Comparison of ENCODE assay signal across 25 cellular contexts in the genomic region with DNA sequence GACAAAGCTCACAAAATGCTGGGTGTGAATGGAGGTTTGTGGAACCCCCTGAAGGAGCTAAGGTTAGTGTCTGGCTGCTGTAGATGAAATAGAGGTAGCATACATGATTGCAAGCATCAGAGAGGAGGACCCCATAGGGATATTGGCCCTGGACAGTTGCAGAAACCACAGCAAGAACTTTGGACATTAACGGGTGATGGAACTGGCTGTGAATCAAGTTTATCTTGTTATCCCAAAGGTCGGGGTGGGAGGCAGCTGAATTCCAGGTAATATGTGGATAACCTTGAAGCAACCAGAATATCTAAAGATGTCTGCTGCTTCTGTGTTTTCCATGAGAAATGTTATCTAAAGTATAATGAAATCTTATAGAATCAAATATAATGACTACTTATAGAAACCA.
"Had no signal": no experiment of that assay in that cellular context is flagged by ENCODE, and none has a peak within 500 bp of the region (broad histone marks: within the 10 kb centered on the region; RNA-seq: fewer than 3 reads in every experiment).

No MANE protein-coding gene starts in this region.

- DNase-seq: colonic mucosa; dermis blood vessel endothelial cell; dorsolateral prefrontal cortex; effector CD4-positive, alpha-beta T cell; effector CD8-positive, alpha-beta T cell; effector memory CD4-positive, alpha-beta T cell; effector memory CD8-positive, alpha-beta T cell; endodermal cell; erythroblast; esophagus squamous epithelium; foreskin fibroblast; foreskin keratinocyte; foreskin melanocyte; gastrocnemius medialis; glutamatergic neuron; heart left ventricle had no signal

- ATAC-seq: effector memory CD8-positive, alpha-beta T cell; esophagus mucosa; foreskin keratinocyte; gastrocnemius medialis; gastroesophageal sphincter; heart left ventricle had no signal

- H3K27me3 ChIP-seq: colonic mucosa, esophagus muscularis mucosa had no signal

- H3K4me1 ChIP-seq: colonic mucosa, esophagus muscularis mucosa, esophagus squamous epithelium, foreskin keratinocyte, gastrocnemius medialis, gastroesophageal sphincter, heart left ventricle had no signal

- H3K36me3 ChIP-seq: colonic mucosa, esophagus muscularis mucosa, esophagus squamous epithelium, gastrocnemius medialis, gastroesophageal sphincter, heart left ventricle had no signal

- H3K9me3 ChIP-seq: colonic mucosa, esophagus muscularis mucosa, esophagus squamous epithelium, gastroesophageal sphincter had no signal

- FAIRE-seq: colon, endometrium, endothelial cell of umbilical vein, frontal cortex had no signal

- H3K27ac ChIP-seq: colonic mucosa, coronary artery, dorsolateral prefrontal cortex, epithelial cell of prostate, esophagus muscularis mucosa, esophagus squamous epithelium, foreskin keratinocyte, gastrocnemius medialis, gastroesophageal sphincter, heart left ventricle had no signal

- H3K4me3 ChIP-seq: colonic mucosa, coronary artery, dorsolateral prefrontal cortex, esophagus muscularis mucosa, esophagus squamous epithelium, gastrocnemius medialis, gastroesophageal sphincter, heart left ventricle had no signal
